In the genomic region with DNA sequence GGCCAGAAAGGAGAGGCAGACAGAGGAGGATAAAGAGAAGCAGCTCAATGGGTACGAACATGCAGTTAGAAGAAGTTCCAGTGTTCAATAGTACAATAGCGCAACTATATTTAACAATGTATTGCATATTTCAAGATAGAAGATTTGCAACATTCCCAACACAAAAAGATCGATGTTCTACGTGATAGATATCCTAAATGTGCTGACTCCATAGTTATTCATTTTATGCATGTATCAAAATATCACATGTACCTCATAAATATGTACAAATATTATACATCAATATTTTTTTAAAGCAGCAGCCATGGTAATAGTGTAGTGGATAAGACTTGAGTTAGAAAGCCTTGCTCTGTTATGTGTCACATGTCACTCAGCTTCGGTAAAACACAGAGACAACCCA, we compare ENCODE assay signal across 30 cellular contexts.
"Had no signal": no experiment of that assay in that cellular context is flagged by ENCODE, and none has a peak within 500 bp of the region (broad histone marks: within the 10 kb centered on the region; RNA-seq: fewer than 3 reads in every experiment).

No MANE protein-coding gene starts in this region.

- DNase-seq: activated CD4-positive, alpha-beta memory T cell treated with anti-CD3 and anti-CD28 coated beads, Interleukin-2, amount 10 ng/mL, durations not matched to agents 7 days and 5 days; activated CD4-positive, alpha-beta T cell treated with anti-CD3 and anti-CD28 coated beads for 36 hours; activated CD4-positive, alpha-beta T cell treated with anti-CD3 and anti-CD28 coated beads, Interleukin-2, amount 10 ng/mL, durations not matched to agents 24 days and 14 days; activated CD4-positive, alpha-beta T cell treated with anti-CD3 and anti-CD28 coated beads, Interleukin-2, amount 50 U/mL, for 4 hours; activated CD4-positive, CD25-positive, alpha-beta regulatory T cell; activated CD4-positive, CD25-positive, alpha-beta regulatory T cell treated with anti-CD3 and anti-CD28 coated beads, Interleukin-2, amount 50 U/mL, for 72 hours; activated CD8-positive, alpha-beta memory T cell treated with anti-CD3 and anti-CD28 coated beads, Interleukin-2, amount 50 U/mL, for 48 hours; activated gamma-delta T cell; activated naive CD4-positive, alpha-beta T cell; activated naive CD4-positive, alpha-beta T cell treated with anti-CD3 and anti-CD28 coated beads, Interleukin-2, amount 10 ng/mL, durations not matched to agents 7 days and 5 days; activated naive CD8-positive, alpha-beta T cell treated with anti-CD3 and anti-CD28 coated beads, Interleukin-2, amount 10 ng/mL, durations not matched to agents 7 days and 5 days; activated T-cell treated with anti-CD3 and anti-CD28 coated beads for 4 hours; activated T-cell treated with anti-CD3 and anti-CD28 coated beads, Interleukin-2, amount 50 U/mL, for 24 hours; activated T-cell treated with anti-CD3 and anti-CD28 coated beads, Interleukin-2, amount 50 U/mL, for 72 hours; dorsolateral prefrontal cortex; effector memory CD4-positive, alpha-beta T cell; endodermal cell; foreskin fibroblast; head of caudate nucleus; T-helper 2 cell had no signal

- H3K27me3 Mint-ChIP-seq: brain; dendritic cell treated with granulocyte-macrophage colony-stimulating factor and Interleukin-4, amounts not matched to agents 40 ng/mL and 50 ng/mL, for 4 days had no signal

- H3K27ac Mint-ChIP-seq: activated CD4-positive, alpha-beta memory T cell treated with anti-CD3 and anti-CD28 coated beads, Interleukin-2, amount 10 ng/mL, durations not matched to agents 7 days and 5 days; activated CD4-positive, alpha-beta T cell treated with anti-CD3 and anti-CD28 coated beads for 36 hours; activated CD4-positive, alpha-beta T cell treated with anti-CD3 and anti-CD28 coated beads, Interleukin-2, amount 10 ng/mL, durations not matched to agents 24 days and 14 days; activated naive CD4-positive, alpha-beta T cell treated with anti-CD3 and anti-CD28 coated beads, Interleukin-2, amount 10 ng/mL, durations not matched to agents 7 days and 5 days; activated naive CD4-positive, alpha-beta T cell treated with anti-CD3 and anti-CD28 coated beads, Interleukin-2, amount 50 U/mL, for 72 hours; activated naive CD8-positive, alpha-beta T cell treated with anti-CD3 and anti-CD28 coated beads, Interleukin-2, amount 10 ng/mL, durations not matched to agents 7 days and 5 days; activated T-cell treated with anti-CD3 and anti-CD28 coated beads, Interleukin-2, amount 50 U/mL, for 24 hours; activated T-cell treated with anti-CD3 and anti-CD28 coated beads, Interleukin-2, amount 50 U/mL, for 72 hours; brain; dendritic cell treated with granulocyte-macrophage colony-stimulating factor and Interleukin-4, amounts not matched to agents 40 ng/mL and 50 ng/mL, for 4 days; endodermal cell had no signal

- H3K4me3 ChIP-seq: ascending aorta, breast epithelium, cardiac muscle cell, coronary artery, dorsolateral prefrontal cortex had no signal

- H3K9me3 ChIP-seq: ascending aorta, breast epithelium had no signal

- FAIRE-seq: frontal cortex had no signal

- ATAC-seq: activated CD4-positive, alpha-beta T cell treated with anti-CD3 and anti-CD28 coated beads for 36 hours; activated naive CD4-positive, alpha-beta T cell treated with anti-CD3 and anti-CD28 coated beads, Interleukin-2, amount 50 U/mL, for 72 hours; activated T-cell treated with anti-CD3 and anti-CD28 coated beads, Interleukin-2, amount 50 U/mL, for 72 hours; esophagus mucosa had no signal

- H3K4me3 Mint-ChIP-seq: activated CD4-positive, alpha-beta memory T cell treated with anti-CD3 and anti-CD28 coated beads, Interleukin-2, amount 10 ng/mL, durations not matched to agents 7 days and 5 days; activated CD4-positive, alpha-beta T cell treated with anti-CD3 and anti-CD28 coated beads for 36 hours; activated CD4-positive, alpha-beta T cell treated with anti-CD3 and anti-CD28 coated beads, Interleukin-2, amount 10 ng/mL, durations not matched to agents 24 days and 14 days; activated naive CD4-positive, alpha-beta T cell treated with anti-CD3 and anti-CD28 coated beads, Interleukin-2, amount 10 ng/mL, durations not matched to agents 7 days and 5 days; activated naive CD8-positive, alpha-beta T cell treated with anti-CD3 and anti-CD28 coated beads, Interleukin-2, amount 10 ng/mL, durations not matched to agents 7 days and 5 days; activated T-cell treated with anti-CD3 and anti-CD28 coated beads, Interleukin-2, amount 50 U/mL, for 24 hours; activated T-cell treated with anti-CD3 and anti-CD28 coated beads, Interleukin-2, amount 50 U/mL, for 72 hours; brain; central memory CD8-positive, alpha-beta T cell; dendritic cell treated with granulocyte-macrophage colony-stimulating factor and Interleukin-4, amounts not matched to agents 40 ng/mL and 50 ng/mL, for 4 days; endodermal cell had no signal

- H3K27me3 ChIP-seq: ascending aorta, breast epithelium, dorsolateral prefrontal cortex had no signal

- H3K4me1 Mint-ChIP-seq: brain, endodermal cell had no signal

- H3K36me3 Mint-ChIP-seq: activated naive CD4-positive, alpha-beta T cell treated with anti-CD3 and anti-CD28 coated beads, Interleukin-2, amount 10 ng/mL, durations not matched to agents 7 days and 5 days; activated naive CD8-positive, alpha-beta T cell treated with anti-CD3 and anti-CD28 coated beads, Interleukin-2, amount 10 ng/mL, durations not matched to agents 7 days and 5 days; brain had no signal

- H3K9me3 Mint-ChIP-seq: activated CD4-positive, alpha-beta memory T cell treated with anti-CD3 and anti-CD28 coated beads, Interleukin-2, amount 10 ng/mL, durations not matched to agents 7 days and 5 days; activated CD4-positive, alpha-beta T cell treated with anti-CD3 and anti-CD28 coated beads, Interleukin-2, amount 10 ng/mL, durations not matched to agents 24 days and 14 days; activated naive CD4-positive, alpha-beta T cell treated with anti-CD3 and anti-CD28 coated beads, Interleukin-2, amount 10 ng/mL, durations not matched to agents 7 days and 5 days; activated T-cell treated with anti-CD3 and anti-CD28 coated beads, Interleukin-2, amount 50 U/mL, for 24 hours; activated T-cell treated with anti-CD3 and anti-CD28 coated beads, Interleukin-2, amount 50 U/mL, for 72 hours; central memory CD8-positive, alpha-beta T cell; dendritic cell treated with granulocyte-macrophage colony-stimulating factor and Interleukin-4, amounts not matched to agents 40 ng/mL and 50 ng/mL, for 4 days had no signal

- H3K36me3 ChIP-seq: ascending aorta, breast epithelium, cardiac muscle cell had no signal

- H3K27ac ChIP-seq: ascending aorta, breast epithelium, cardiac muscle cell, coronary artery, dorsolateral prefrontal cortex had no signal

- H3K4me1 ChIP-seq: ascending aorta, breast epithelium had no signal
